In genomic region chr4:124275-125081, GRCh38 we compare ENCODE assay signal across 8 cellular contexts. TPM values are rescaled to one million over a fixed set of nuclear protein-coding genes. Genes with fewer than 3 reads are reported as not detected.
A peak's percentile ranks its signal among the peaks of the same experiment; 100 is the strongest.
DNase-seq lines count a peak whose midpoint lies in the region; ATAC-seq, FAIRE-seq and TF ChIP-seq lines count a peak whose summit lies in the region.

Gene ZNF718 (plus strand): TSS chr4:124501. CDS start chr4:124671, 170 bp downstream.

- H2AFZ ChIP-seq in fibroblast of lung (ENCODE audit: low read length) = peak within 1 kb of the TSS; percentile 98

- peak within 1 kb of the TSS; percentile 69 to 89 (median 80) for H3K4me3 ChIP-seq in fibroblast of lung (replicated peaks in 1 of 4; ENCODE audit: control extremely low read depth in 1 of 4, insufficient read depth in 1 of 4, low read depth in 3 of 4, low read length in 4 of 4)

- no peaks in the 10 kb centered on the region for H4K20me1 ChIP-seq in fibroblast of lung (ENCODE audit: control insufficient read depth, extremely low read depth, insufficient read depth, low read length)

- H3K79me2 ChIP-seq in fibroblast of lung (ENCODE audit: control insufficient read depth, insufficient read depth, low read length) = peaks cover 16% of the 10 kb centered on the region

- H3K27me3 ChIP-seq in fibroblast of lung (ENCODE audit: control insufficient read depth, insufficient read depth, low read length) = no peaks in the 10 kb centered on the region

- no peaks in the 10 kb centered on the region for H3K9me3 Mint-ChIP-seq in activated T-helper 17 cell treated with anti-CD3 and anti-CD28 coated beads, Interleukin-2, amount 50 U/mL, for 72 hours
- H3K9me3 Mint-ChIP-seq in naive thymus-derived CD8-positive, alpha-beta T cell = peaks cover 0 to 76% (median 14%) of the 10 kb centered on the region in 9 donors
- H3K9me3 Mint-ChIP-seq in stimulated activated naive B cell treated with anti-CD40 and anti-IgM and Interleukin-4, amounts not matched to agents 10 μg/mL and 1 μg/mL and 100 μg/mL, for 72 hours = peaks cover 3 to 15% of the 10 kb centered on the region in 2 donors

- FAIRE-seq in D721Med (lab: Jason Lieb, UNC) (no peak), RCC 7860 (lab: Jason Lieb, UNC) (peak; percentile 77)

- H3K36me3 Mint-ChIP-seq in activated T-helper 17 cell treated with anti-CD3 and anti-CD28 coated beads, Interleukin-2, amount 50 U/mL, for 72 hours (ENCODE audit: low read depth) = peaks cover 30% of the 10 kb centered on the region
- peaks cover 20 to 24% (median 22%) of the 10 kb centered on the region in 3 donors for H3K36me3 Mint-ChIP-seq in naive thymus-derived CD8-positive, alpha-beta T cell
- H3K36me3 Mint-ChIP-seq in stimulated activated naive B cell treated with anti-CD40 and anti-IgM and Interleukin-4, amounts not matched to agents 10 μg/mL and 1 μg/mL and 100 μg/mL, for 72 hours = peaks cover 30 to 40% of the 10 kb centered on the region in 2 donors

- H3K4me1 Mint-ChIP-seq in activated T-helper 17 cell treated with anti-CD3 and anti-CD28 coated beads, Interleukin-2, amount 50 U/mL, for 72 hours = peaks cover 12% of the 10 kb centered on the region
- peaks cover 14 to 46% (median 41%) of the 10 kb centered on the region in 4 donors for H3K4me1 Mint-ChIP-seq in naive thymus-derived CD8-positive, alpha-beta T cell
- peaks cover 17 to 24% of the 10 kb centered on the region in 2 donors for H3K4me1 Mint-ChIP-seq in stimulated activated naive B cell treated with anti-CD40 and anti-IgM and Interleukin-4, amounts not matched to agents 10 μg/mL and 1 μg/mL and 100 μg/mL, for 72 hours

- H3K4me1 ChIP-seq in fibroblast of lung (ENCODE audit: control insufficient read depth, extremely low read depth, insufficient read depth, low read length) = peaks cover 4% of the 10 kb centered on the region

- peak; percentile 80 for DNase-seq in D721Med (ENCODE audit: insufficient read length, low spot score)
- DNase-seq in HuH-7 (ENCODE audit: low spot score) = peak; percentile 88
- peak; percentile 92 for DNase-seq in RCC 7860 (ENCODE audit: low spot score)
- DNase-seq in fibroblast of lung (ENCODE audit: low read depth in 2 of 2) = peak; percentile 97 to 98
- peak; percentile 75 to 96 (median 91) for DNase-seq in naive thymus-derived CD8-positive, alpha-beta T cell
- peak; percentile 96 for DNase-seq in stimulated activated naive B cell treated with anti-CD40 and anti-IgM and Interleukin-4, amounts not matched to agents 10 μg/mL and 1 μg/mL and 100 μg/mL, for 72 hours

- peak within 1 kb of the TSS; percentile 70 for H3K27ac Mint-ChIP-seq in activated T-helper 17 cell treated with anti-CD3 and anti-CD28 coated beads, Interleukin-2, amount 50 U/mL, for 72 hours
- H3K27ac Mint-ChIP-seq in naive thymus-derived CD8-positive, alpha-beta T cell = peak within 1 kb of the TSS; percentile 96 to 100 (median 98)
- H3K27ac Mint-ChIP-seq in stimulated activated naive B cell treated with anti-CD40 and anti-IgM and Interleukin-4, amounts not matched to agents 10 μg/mL and 1 μg/mL and 100 μg/mL, for 72 hours = peak within 1 kb of the TSS; percentile 98

- ATAC-seq in GM21423 (IDR thresholded peaks at IDR 0.05; ENCODE audit: unreplicated experiment) = peak; percentile 97
- ATAC-seq in activated T-helper 17 cell treated with anti-CD3 and anti-CD28 coated beads, Interleukin-2, amount 50 U/mL, for 72 hours (replicated peaks) = peak; percentile 88
- peak; percentile 93 to 96 for ATAC-seq in naive thymus-derived CD8-positive, alpha-beta T cell
- peak; percentile 97 to 98 for ATAC-seq in stimulated activated naive B cell treated with anti-CD40 and anti-IgM and Interleukin-4, amounts not matched to agents 10 μg/mL and 1 μg/mL and 100 μg/mL, for 72 hours (replicated peaks)

- no peaks in the 10 kb centered on the region for H3K27me3 Mint-ChIP-seq in activated T-helper 17 cell treated with anti-CD3 and anti-CD28 coated beads, Interleukin-2, amount 50 U/mL, for 72 hours
- no peaks in the 10 kb centered on the region for H3K27me3 Mint-ChIP-seq in naive thymus-derived CD8-positive, alpha-beta T cell
- peaks cover 0 to 6% of the 10 kb centered on the region in 2 donors for H3K27me3 Mint-ChIP-seq in stimulated activated naive B cell treated with anti-CD40 and anti-IgM and Interleukin-4, amounts not matched to agents 10 μg/mL and 1 μg/mL and 100 μg/mL, for 72 hours

- peak within 1 kb of the TSS; percentile 84 for H3K4me2 ChIP-seq in fibroblast of lung (ENCODE audit: extremely low read depth, insufficient read depth, low read length)

- H3K36me3 ChIP-seq in fibroblast of lung (ENCODE audit: control insufficient read depth, insufficient read depth, low read length) = no peaks in the 10 kb centered on the region

- no peaks in the 10 kb centered on the region for H3K9me3 ChIP-seq in fibroblast of lung (ENCODE audit: control insufficient read depth, insufficient read depth, low read depth, low read length)

- peak within 1 kb of the TSS; percentile 86 for H3K27ac ChIP-seq in fibroblast of lung (ENCODE audit: insufficient read depth, low read length)

- TF ChIP-seq CTCF in D721Med (IDR thresholded peaks at IDR 0.05; ENCODE audit: insufficient read depth, missing control alignments) (no peak), fibroblast of lung (conservative IDR thresholded peaks at IDR 0.05 in 1 of 2, IDR thresholded peaks at IDR 0.05 in 1 of 2; ENCODE audit: low read depth in 1 of 2, low read length in 2 of 2) (no peak)

- H3K9ac ChIP-seq in fibroblast of lung (ENCODE audit: insufficient read depth, low read length) = peak within 1 kb of the TSS; percentile 79

- POLR2A ChIA-PET in naive thymus-derived CD8-positive, alpha-beta T cell (lab: Charles Lee) = interaction anchor here (0.6 to 1.9 kb wide), 9 partner anchors 9 to 531 kb away, joined by 3 to 12 read pairs (median 4); partner anchors contain the start of genes ZNF141 and ZNF595

- peak within 1 kb of the TSS; percentile 75 for H3K4me3 Mint-ChIP-seq in activated T-helper 17 cell treated with anti-CD3 and anti-CD28 coated beads, Interleukin-2, amount 50 U/mL, for 72 hours
- peak within 1 kb of the TSS; percentile 94 to 100 (median 98) for H3K4me3 Mint-ChIP-seq in naive thymus-derived CD8-positive, alpha-beta T cell
- H3K4me3 Mint-ChIP-seq in stimulated activated naive B cell treated with anti-CD40 and anti-IgM and Interleukin-4, amounts not matched to agents 10 μg/mL and 1 μg/mL and 100 μg/mL, for 72 hours = peak within 1 kb of the TSS; percentile 98 to 100

RNA-seq across cellular contexts. Expression of gene ZNF718, which starts in this region (rescaled TPM):
- total RNA-seq in activated T-helper 17 cell treated with anti-CD3 and anti-CD28 coated beads, Interleukin-2, amount 50 U/mL, for 72 hours = 1 to 10 TPM; 1.7 to 6.8 TPM
- total RNA-seq in fibroblast of lung = 2.6 and 4.8 TPM in 2 replicates
- polyA plus RNA-seq in fibroblast of lung = 1.5 and 3.1 TPM in 2 replicates
- 0.94 and 2.7 TPM in 2 replicates for polyA plus RNA-seq in fibroblast of lung (2012)
- polyA minus RNA-seq in fibroblast of lung (ENCODE audit: low replicate concordance) = 0.16 and 1.1 TPM in 2 replicates
- 10 to 100 TPM; 19.4 to 23.3 TPM for total RNA-seq in naive thymus-derived CD8-positive, alpha-beta T cell
- 1 to 10 TPM; 4.7 to 5.4 (median 5.1) TPM for polyA plus RNA-seq in naive thymus-derived CD8-positive, alpha-beta T cell

Comparison
In these comparisons a context has a peak if more than half of its experiments do, and no peak if none do; other contexts are left out.
1. Peak in every context shown above with its lines: DNase-seq, ATAC-seq, H3K4me3 ChIP-seq and H3K27ac ChIP-seq.